ENCODE assay signal across 1 cellular context in the genomic region with DNA sequence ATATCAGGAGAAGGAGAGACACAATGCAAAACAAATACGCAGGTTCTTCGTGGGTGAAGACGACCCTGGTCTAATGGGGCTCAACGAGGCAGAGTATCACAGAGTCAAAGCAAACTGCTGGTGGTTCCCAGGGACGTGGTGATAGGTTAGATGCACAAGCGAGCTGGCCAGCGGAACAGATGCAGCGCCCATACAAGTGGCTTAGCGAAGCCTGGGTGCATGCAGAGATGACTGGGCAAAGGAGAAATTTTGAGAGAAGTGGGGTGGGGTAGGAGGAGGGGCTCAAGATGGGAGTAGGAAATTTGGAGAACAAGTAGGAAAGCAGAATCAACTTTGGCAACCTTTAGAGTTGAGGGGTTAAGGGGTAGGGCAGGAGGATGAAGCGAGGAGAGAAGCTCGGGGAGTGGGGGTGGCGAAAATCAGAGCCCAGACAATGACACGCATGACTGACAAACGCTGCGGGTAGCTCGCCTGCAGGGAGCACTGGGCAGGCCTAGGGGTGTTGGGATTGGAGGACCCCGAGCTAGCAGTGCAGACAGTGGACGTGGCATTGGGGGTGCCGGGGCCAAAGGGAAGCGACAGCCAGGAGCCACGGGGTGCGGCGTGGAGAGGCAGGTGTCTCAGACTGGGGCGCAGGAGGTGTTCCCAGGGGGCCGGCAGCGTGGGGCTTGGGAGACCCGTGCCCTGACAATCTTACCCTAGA.
TF ChIP-seq lines count a peak whose summit lies in the region.

No MANE protein-coding gene starts in this region.

TF ChIP-seq in HepG2, 621 proteins besides CTCF, POLR2A, EP300 and RAD21 (continued from another document and continues in another):
- TF ChIP-seq, protein P1, sequence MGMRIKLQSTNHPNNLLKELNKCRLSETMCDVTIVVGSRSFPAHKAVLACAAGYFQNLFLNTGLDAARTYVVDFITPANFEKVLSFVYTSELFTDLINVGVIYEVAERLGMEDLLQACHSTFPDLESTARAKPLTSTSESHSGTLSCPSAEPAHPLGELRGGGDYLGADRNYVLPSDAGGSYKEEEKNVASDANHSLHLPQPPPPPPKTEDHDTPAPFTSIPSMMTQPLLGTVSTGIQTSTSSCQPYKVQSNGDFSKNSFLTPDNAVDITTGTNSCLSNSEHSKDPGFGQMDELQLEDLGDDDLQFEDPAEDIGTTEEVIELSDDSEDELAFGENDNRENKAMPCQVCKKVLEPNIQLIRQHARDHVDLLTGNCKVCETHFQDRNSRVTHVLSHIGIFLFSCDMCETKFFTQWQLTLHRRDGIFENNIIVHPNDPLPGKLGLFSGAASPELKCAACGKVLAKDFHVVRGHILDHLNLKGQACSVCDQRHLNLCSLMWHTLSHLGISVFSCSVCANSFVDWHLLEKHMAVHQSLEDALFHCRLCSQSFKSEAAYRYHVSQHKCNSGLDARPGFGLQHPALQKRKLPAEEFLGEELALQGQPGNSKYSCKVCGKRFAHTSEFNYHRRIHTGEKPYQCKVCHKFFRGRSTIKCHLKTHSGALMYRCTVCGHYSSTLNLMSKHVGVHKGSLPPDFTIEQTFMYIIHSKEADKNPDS (CRISPR knock-in tag; IDR thresholded peaks at IDR 0.05), result peak; percentile 5; the same call in 1 of the 2 replicates
- TF ChIP-seq ZFAT (CRISPR knock-in tag; conservative IDR thresholded peaks at IDR 0.05) (no peak), ZNF713 (CRISPR knock-in tag; IDR thresholded peaks at IDR 0.05) (no peak), ZBTB7B (CRISPR knock-in tag; IDR thresholded peaks at IDR 0.05) (no peak; the same call in 1 of the 2 replicates), ZMAT3 (CRISPR knock-in tag; conservative IDR thresholded peaks at IDR 0.05) (peak; percentile 1; the same call in 1 of the 2 replicates), ZBTB7A (CRISPR knock-in tag; IDR thresholded peaks at IDR 0.05) (no peak), AHR (CRISPR knock-in tag; IDR thresholded peaks at IDR 0.05) (no peak; the same call in 1 of the 2 replicates), RBAK (CRISPR knock-in tag; IDR thresholded peaks at IDR 0.05) (no peak), PLRG1 (conservative IDR thresholded peaks at IDR 0.05) (no peak), ZNF530 (CRISPR knock-in tag; IDR thresholded peaks at IDR 0.05; ENCODE audit: low read depth) (no peak), RORA (CRISPR knock-in tag; IDR thresholded peaks at IDR 0.05) (no peak), SPEN (CRISPR knock-in tag; IDR thresholded peaks at IDR 0.05; ENCODE audit: low read depth) (peak; percentile 31; the same call in 1 of the 2 replicates), PHF8 (CRISPR knock-in tag; IDR thresholded peaks at IDR 0.05) (no peak; the same call in 1 of the 2 replicates), ZNF839 (CRISPR knock-in tag; IDR thresholded peaks at IDR 0.05; ENCODE audit: borderline replicate concordance) (no peak), ZNF75D (CRISPR knock-in tag; IDR thresholded peaks at IDR 0.05; ENCODE audit: borderline replicate concordance) (no peak), SSRP1 (CRISPR knock-in tag; IDR thresholded peaks at IDR 0.05) (no peak), POLR2AphosphoS2 (IDR thresholded peaks at IDR 0.05; ENCODE audit: low read depth, low read length) (no peak), ARID2 (CRISPR knock-in tag; IDR thresholded peaks at IDR 0.05; ENCODE audit: borderline replicate concordance) (peak; percentile 59; the same call in 1 of the 2 replicates), HCFC1 (IDR thresholded peaks at IDR 0.05; ENCODE audit: low read depth, low read length) (peak; percentile 21; the same call in 1 of the 2 replicates), SIX4 (CRISPR knock-in tag; IDR thresholded peaks at IDR 0.05) (no peak), SAFB2 (CRISPR knock-in tag; IDR thresholded peaks at IDR 0.05; ENCODE audit: borderline replicate concordance, low read depth) (peak; percentile 26; the same call in 1 of the 2 replicates), NBN (conservative IDR thresholded peaks at IDR 0.05) (no peak), ZSCAN9 (CRISPR knock-in tag; IDR thresholded peaks at IDR 0.05; ENCODE audit: borderline replicate concordance) (no peak), MED8 (CRISPR knock-in tag; IDR thresholded peaks at IDR 0.05; ENCODE audit: insufficient replicate concordance) (no peak), SP1 (IDR thresholded peaks at IDR 0.05) (no peak), SP1 (CRISPR knock-in tag; IDR thresholded peaks at IDR 0.05) (no peak), BCL6 (CRISPR knock-in tag; IDR thresholded peaks at IDR 0.05) (no peak), PRPF4 (IDR thresholded peaks at IDR 0.05; ENCODE audit: low read depth, low read length, poor library complexity, severe bottlenecking) (no peak), SAP130 (CRISPR knock-in tag; IDR thresholded peaks at IDR 0.05; ENCODE audit: low read depth) (peak; percentile 56), ZNF546 (CRISPR knock-in tag; conservative IDR thresholded peaks at IDR 0.05) (no peak; the same call in 1 of the 2 replicates), SIN3A (IDR thresholded peaks at IDR 0.05; ENCODE audit: borderline replicate concordance, low read depth, low read length) (no peak), ZNF331 (CRISPR knock-in tag; IDR thresholded peaks at IDR 0.05) (no peak), ZNF556 (CRISPR knock-in tag; IDR thresholded peaks at IDR 0.05; ENCODE audit: borderline replicate concordance) (no peak; the same call in 1 of the 2 replicates), ZNF282 (IDR thresholded peaks at IDR 0.05; ENCODE audit: partially characterized antibody) (no peak), ZNF253 (CRISPR knock-in tag; IDR thresholded peaks at IDR 0.05; ENCODE audit: borderline replicate concordance) (no peak), KLF9 (CRISPR knock-in tag; IDR thresholded peaks at IDR 0.05; ENCODE audit: low read depth) (no peak), FOSL1 (CRISPR knock-in tag; IDR thresholded peaks at IDR 0.05; ENCODE audit: borderline replicate concordance) (no peak), HNF4A (CRISPR knock-in tag; IDR thresholded peaks at IDR 0.05) (no peak), SRSF9 (IDR thresholded peaks at IDR 0.05; ENCODE audit: borderline replicate concordance, insufficient read depth, low read depth, low read length, poor library complexity, severe bottlenecking) (no peak), ZNF776 (CRISPR knock-in tag; IDR thresholded peaks at IDR 0.05) (no peak), YEATS2 (CRISPR knock-in tag; IDR thresholded peaks at IDR 0.05; ENCODE audit: borderline replicate concordance) (no peak), ZNF781 (CRISPR knock-in tag; IDR thresholded peaks at IDR 0.05; ENCODE audit: borderline replicate concordance, not compliant biosample characterization) (no peak)
- TF ChIP-seq, protein P2, sequence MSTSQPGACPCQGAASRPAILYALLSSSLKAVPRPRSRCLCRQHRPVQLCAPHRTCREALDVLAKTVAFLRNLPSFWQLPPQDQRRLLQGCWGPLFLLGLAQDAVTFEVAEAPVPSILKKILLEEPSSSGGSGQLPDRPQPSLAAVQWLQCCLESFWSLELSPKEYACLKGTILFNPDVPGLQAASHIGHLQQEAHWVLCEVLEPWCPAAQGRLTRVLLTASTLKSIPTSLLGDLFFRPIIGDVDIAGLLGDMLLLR (CRISPR knock-in tag; IDR thresholded peaks at IDR 0.05), result no peak; the same call in 1 of the 2 replicates
- TF ChIP-seq, protein P3, sequence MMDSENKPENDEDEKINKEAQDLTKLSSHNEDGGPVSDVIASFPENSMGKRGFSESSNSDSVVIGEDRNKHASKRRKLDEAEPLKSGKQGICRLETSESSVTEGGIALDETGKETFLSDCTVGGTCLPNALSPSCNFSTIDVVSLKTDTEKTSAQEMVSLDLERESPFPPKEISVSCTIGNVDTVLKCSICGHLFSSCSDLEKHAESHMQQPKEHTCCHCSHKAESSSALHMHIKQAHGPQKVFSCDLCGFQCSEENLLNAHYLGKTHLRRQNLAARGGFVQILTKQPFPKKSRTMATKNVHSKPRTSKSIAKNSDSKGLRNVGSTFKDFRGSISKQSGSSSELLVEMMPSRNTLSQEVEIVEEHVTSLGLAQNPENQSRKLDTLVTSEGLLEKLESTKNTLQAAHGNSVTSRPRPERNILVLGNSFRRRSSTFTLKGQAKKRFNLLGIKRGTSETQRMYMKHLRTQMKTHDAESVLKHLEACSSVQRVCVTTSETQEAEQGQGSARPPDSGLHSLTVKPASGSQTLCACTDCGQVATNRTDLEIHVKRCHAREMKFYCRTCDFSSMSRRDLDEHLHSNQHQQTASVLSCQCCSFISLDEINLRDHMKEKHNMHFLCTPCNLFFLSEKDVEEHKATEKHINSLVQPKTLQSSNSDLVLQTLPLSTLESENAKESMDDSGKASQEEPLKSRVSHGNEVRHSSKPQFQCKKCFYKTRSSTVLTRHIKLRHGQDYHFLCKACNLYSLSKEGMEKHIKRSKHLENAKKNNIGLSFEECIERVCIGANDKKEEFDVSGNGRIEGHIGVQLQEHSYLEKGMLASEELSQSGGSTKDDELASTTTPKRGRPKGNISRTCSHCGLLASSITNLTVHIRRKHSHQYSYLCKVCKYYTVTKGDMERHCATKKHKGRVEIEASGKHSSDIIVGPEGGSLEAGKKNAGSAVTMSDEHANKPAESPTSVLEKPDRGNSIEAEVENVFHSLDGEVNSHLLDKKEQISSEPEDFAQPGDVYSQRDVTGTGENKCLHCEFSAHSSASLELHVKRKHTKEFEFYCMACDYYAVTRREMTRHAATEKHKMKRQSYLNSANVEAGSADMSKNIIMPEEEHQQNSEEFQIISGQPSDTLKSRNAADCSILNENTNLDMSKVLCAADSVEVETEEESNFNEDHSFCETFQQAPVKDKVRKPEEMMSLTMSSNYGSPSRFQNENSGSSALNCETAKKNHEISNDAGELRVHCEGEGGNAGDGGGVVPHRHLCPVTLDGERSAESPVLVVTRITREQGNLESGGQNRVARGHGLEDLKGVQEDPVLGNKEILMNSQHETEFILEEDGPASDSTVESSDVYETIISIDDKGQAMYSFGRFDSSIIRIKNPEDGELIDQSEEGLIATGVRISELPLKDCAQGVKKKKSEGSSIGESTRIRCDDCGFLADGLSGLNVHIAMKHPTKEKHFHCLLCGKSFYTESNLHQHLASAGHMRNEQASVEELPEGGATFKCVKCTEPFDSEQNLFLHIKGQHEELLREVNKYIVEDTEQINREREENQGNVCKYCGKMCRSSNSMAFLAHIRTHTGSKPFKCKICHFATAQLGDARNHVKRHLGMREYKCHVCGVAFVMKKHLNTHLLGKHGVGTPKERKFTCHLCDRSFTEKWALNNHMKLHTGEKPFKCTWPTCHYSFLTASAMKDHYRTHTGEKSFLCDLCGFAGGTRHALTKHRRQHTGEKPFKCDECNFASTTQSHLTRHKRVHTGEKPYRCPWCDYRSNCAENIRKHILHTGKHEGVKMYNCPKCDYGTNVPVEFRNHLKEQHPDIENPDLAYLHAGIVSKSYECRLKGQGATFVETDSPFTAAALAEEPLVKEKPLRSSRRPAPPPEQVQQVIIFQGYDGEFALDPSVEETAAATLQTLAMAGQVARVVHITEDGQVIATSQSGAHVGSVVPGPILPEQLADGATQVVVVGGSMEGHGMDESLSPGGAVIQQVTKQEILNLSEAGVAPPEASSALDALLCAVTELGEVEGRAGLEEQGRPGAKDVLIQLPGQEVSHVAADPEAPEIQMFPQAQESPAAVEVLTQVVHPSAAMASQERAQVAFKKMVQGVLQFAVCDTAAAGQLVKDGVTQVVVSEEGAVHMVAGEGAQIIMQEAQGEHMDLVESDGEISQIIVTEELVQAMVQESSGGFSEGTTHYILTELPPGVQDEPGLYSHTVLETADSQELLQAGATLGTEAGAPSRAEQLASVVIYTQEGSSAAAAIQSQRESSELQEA (CRISPR knock-in tag; IDR thresholded peaks at IDR 0.05; ENCODE audit: not compliant biosample characterization), result peak; percentile 41
- TF ChIP-seq, protein P4, sequence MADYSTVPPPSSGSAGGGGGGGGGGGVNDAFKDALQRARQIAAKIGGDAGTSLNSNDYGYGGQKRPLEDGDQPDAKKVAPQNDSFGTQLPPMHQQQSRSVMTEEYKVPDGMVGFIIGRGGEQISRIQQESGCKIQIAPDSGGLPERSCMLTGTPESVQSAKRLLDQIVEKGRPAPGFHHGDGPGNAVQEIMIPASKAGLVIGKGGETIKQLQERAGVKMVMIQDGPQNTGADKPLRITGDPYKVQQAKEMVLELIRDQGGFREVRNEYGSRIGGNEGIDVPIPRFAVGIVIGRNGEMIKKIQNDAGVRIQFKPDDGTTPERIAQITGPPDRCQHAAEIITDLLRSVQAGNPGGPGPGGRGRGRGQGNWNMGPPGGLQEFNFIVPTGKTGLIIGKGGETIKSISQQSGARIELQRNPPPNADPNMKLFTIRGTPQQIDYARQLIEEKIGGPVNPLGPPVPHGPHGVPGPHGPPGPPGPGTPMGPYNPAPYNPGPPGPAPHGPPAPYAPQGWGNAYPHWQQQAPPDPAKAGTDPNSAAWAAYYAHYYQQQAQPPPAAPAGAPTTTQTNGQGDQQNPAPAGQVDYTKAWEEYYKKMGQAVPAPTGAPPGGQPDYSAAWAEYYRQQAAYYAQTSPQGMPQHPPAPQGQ (CRISPR knock-in tag; IDR thresholded peaks at IDR 0.05; ENCODE audit: borderline replicate concordance), result no peak
- TF ChIP-seq, protein P5, sequence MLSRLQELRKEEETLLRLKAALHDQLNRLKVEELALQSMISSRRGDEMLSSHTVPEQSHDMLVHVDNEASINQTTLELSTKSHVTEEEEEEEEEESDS (CRISPR knock-in tag; IDR thresholded peaks at IDR 0.05; ENCODE audit: borderline replicate concordance), result no peak
- TF ChIP-seq, protein P6, sequence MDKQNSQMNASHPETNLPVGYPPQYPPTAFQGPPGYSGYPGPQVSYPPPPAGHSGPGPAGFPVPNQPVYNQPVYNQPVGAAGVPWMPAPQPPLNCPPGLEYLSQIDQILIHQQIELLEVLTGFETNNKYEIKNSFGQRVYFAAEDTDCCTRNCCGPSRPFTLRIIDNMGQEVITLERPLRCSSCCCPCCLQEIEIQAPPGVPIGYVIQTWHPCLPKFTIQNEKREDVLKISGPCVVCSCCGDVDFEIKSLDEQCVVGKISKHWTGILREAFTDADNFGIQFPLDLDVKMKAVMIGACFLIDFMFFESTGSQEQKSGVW (CRISPR knock-in tag; IDR thresholded peaks at IDR 0.05; ENCODE audit: borderline replicate concordance), result no peak
- TF ChIP-seq, protein P7, sequence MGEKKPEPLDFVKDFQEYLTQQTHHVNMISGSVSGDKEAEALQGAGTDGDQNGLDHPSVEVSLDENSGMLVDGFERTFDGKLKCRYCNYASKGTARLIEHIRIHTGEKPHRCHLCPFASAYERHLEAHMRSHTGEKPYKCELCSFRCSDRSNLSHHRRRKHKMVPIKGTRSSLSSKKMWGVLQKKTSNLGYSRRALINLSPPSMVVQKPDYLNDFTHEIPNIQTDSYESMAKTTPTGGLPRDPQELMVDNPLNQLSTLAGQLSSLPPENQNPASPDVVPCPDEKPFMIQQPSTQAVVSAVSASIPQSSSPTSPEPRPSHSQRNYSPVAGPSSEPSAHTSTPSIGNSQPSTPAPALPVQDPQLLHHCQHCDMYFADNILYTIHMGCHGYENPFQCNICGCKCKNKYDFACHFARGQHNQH (CRISPR knock-in tag; IDR thresholded peaks at IDR 0.05), result no peak
- TF ChIP-seq, protein P8, sequence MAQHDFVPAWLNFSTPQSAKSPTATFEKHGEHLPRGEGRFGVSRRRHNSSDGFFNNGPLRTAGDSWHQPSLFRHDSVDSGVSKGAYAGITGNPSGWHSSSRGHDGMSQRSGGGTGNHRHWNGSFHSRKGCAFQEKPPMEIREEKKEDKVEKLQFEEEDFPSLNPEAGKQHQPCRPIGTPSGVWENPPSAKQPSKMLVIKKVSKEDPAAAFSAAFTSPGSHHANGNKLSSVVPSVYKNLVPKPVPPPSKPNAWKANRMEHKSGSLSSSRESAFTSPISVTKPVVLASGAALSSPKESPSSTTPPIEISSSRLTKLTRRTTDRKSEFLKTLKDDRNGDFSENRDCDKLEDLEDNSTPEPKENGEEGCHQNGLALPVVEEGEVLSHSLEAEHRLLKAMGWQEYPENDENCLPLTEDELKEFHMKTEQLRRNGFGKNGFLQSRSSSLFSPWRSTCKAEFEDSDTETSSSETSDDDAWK (CRISPR knock-in tag; IDR thresholded peaks at IDR 0.05), result no peak
- TF ChIP-seq, protein P9, sequence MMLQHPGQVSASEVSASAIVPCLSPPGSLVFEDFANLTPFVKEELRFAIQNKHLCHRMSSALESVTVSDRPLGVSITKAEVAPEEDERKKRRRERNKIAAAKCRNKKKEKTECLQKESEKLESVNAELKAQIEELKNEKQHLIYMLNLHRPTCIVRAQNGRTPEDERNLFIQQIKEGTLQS (CRISPR knock-in tag; IDR thresholded peaks at IDR 0.05), result no peak
